30 cellular contexts compared by ENCODE assay signal in genomic region chr1:180046674-180047073, GRCh38.
"Had no signal": no experiment of that assay in that cellular context is flagged by ENCODE, and none has a peak within 500 bp of the region (broad histone marks: within the 10 kb centered on the region; RNA-seq: fewer than 3 reads in every experiment).

No MANE protein-coding gene starts in this region.

- H3K27me3 Mint-ChIP-seq: naive thymus-derived CD8-positive, alpha-beta T cell; stimulated activated memory B cell treated with anti-CD40 and anti-IgM and Interleukin-4, amounts not matched to agents 10 μg/mL and 1 μg/mL and 100 μg/mL, for 72 hours had no signal

- H3K4me3 Mint-ChIP-seq: immature natural killer cell; naive thymus-derived CD8-positive, alpha-beta T cell; nephron; neural crest cell; stimulated activated memory B cell treated with anti-CD40 and anti-IgM and Interleukin-4, amounts not matched to agents 10 μg/mL and 1 μg/mL and 100 μg/mL, for 72 hours had no signal

- H3K4me1 Mint-ChIP-seq: immature natural killer cell; nephron; neural crest cell; stimulated activated memory B cell treated with anti-CD40 and anti-IgM and Interleukin-4, amounts not matched to agents 10 μg/mL and 1 μg/mL and 100 μg/mL, for 72 hours had no signal

- H3K9me3 Mint-ChIP-seq: immature natural killer cell; naive thymus-derived CD8-positive, alpha-beta T cell; nephron; neural crest cell; stimulated activated memory B cell treated with anti-CD40 and anti-IgM and Interleukin-4, amounts not matched to agents 10 μg/mL and 1 μg/mL and 100 μg/mL, for 72 hours had no signal

- H3K4me3 ChIP-seq: left lung, lower lobe of right lung, pancreas, prostate gland, sigmoid colon, spleen, stomach, testis, thyroid gland, transverse colon, upper lobe of left lung, vagina had no signal

- H3K4me1 ChIP-seq: left lung, lower lobe of right lung, pancreas, prostate gland, sigmoid colon, spleen, testis, thyroid gland, transverse colon, upper lobe of left lung, vagina had no signal

- H3K27ac Mint-ChIP-seq: nephron; stimulated activated memory B cell treated with anti-CD40 and anti-IgM and Interleukin-4, amounts not matched to agents 10 μg/mL and 1 μg/mL and 100 μg/mL, for 72 hours had no signal

- FAIRE-seq: islet of Langerhans, kidney, pancreas, small intestine had no signal

- H3K27me3 ChIP-seq: left lung, pancreas, sigmoid colon, spleen, stomach, testis, thyroid gland, transverse colon, upper lobe of left lung, vagina had no signal

- ATAC-seq: left colon; left lung; lower lobe of right lung; naive thymus-derived CD8-positive, alpha-beta T cell; pancreas; right cardiac atrium; stimulated activated memory B cell treated with anti-CD40 and anti-IgM and Interleukin-4, amounts not matched to agents 10 μg/mL and 1 μg/mL and 100 μg/mL, for 72 hours; stimulated activated naive CD8-positive, alpha-beta T cell treated with anti-CD3 and anti-CD28 coated beads, Interleukin-15, Interleukin-2, amounts not matched to agents 100 U/mL and 50 U/mL, for 24 hours had no signal

- H3K9me3 ChIP-seq: left lung, lower lobe of right lung, pancreas, prostate gland, sigmoid colon, spleen, stomach, testis, thyroid gland, transverse colon, upper lobe of left lung, vagina had no signal

- H3K27ac ChIP-seq: left lung, lower lobe of right lung, pancreas, prostate gland, sigmoid colon, spleen, stomach, testis, thyroid gland, transverse colon, upper lobe of left lung, vagina had no signal

- DNase-seq: hypothalamus; immature natural killer cell; kidney; left colon; left lung; lower lobe of right lung; mammary epithelial cell; mesenchymal stem cell; naive thymus-derived CD8-positive, alpha-beta T cell; nucleus accumbens; pancreas; posterior cingulate gyrus; retina; right cardiac atrium; sigmoid colon; small intestine; spleen; stimulated activated CD4-positive, alpha-beta T cell treated with anti-CD3 and anti-CD28 coated beads, Interleukin-4, amount 100 ng/mL, for 24 hours; stimulated activated naive CD8-positive, alpha-beta T cell treated with anti-CD3 and anti-CD28 coated beads, Interleukin-15, Interleukin-2, amounts not matched to agents 100 U/mL and 50 U/mL, for 24 hours; stomach; testis; thyroid gland; transverse colon; upper lobe of left lung had no signal
